ENCODE assay signal across 8 cellular contexts in the genomic region with DNA sequence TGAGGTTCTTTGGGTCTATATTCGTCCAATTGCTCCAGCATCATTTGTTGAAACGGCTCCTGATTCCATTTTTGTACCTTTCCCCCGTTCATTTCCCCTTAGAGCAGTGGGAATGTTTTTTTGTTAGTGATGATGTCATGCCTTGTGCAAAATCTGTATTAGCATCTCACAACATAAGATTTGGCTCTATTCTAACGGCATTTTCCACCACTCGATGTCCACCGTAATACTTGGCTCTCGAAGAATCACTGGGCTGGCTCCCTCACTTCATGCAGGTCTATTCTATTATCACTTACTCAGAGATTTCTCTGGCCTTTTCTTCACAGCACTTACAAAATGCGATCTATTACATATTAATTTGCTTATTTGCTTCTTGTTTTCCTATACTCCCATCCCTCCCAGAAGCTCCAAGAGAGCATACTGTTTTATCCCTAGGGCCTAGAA. TPM values are rescaled to one million over a fixed set of nuclear protein-coding genes. Genes with fewer than 3 reads are reported as not detected.
DNase-seq lines count a peak whose midpoint lies in the region; ATAC-seq and TF ChIP-seq lines count a peak whose summit lies in the region.

No MANE protein-coding gene starts in this region.

- H3K27ac Mint-ChIP-seq in T-helper 17 cell: no peak overlapping the region

- no peak for TF ChIP-seq RAD21 in Ishikawa (IDR thresholded peaks at IDR 0.05; ENCODE audit: low read depth)

- H3K9me3 ChIP-seq in muscle layer of colon (ENCODE audit: low read length) (no peaks in the 10 kb centered on the region), T-helper 17 cell (ENCODE audit: control insufficient read depth, low read length, poor library complexity, severe bottlenecking) (no peaks in the 10 kb centered on the region)

- no peaks in the 10 kb centered on the region for H3K27me3 ChIP-seq in muscle layer of colon (ENCODE audit: control insufficient read depth in 1 of 2, insufficient read depth in 2 of 2, low read length in 2 of 2)

- H3K27ac ChIP-seq in caudate nucleus (ENCODE audit: low read depth, low read length) (peak overlapping the region; percentile 97), muscle layer of colon (ENCODE audit: low read depth, low read length) (peak overlapping the region; percentile 59)

- peaks cover 5% of the 10 kb centered on the region for H3K4me1 Mint-ChIP-seq in T-helper 17 cell

- no peak for ATAC-seq in T-helper 17 cell

- peaks cover 16% of the 10 kb centered on the region for H3K4me1 ChIP-seq in muscle layer of colon (ENCODE audit: insufficient read depth, low read length)

- peak overlapping the region; percentile 87 for H3K9ac ChIP-seq in muscle layer of colon (ENCODE audit: low read length)

- H3K36me3 Mint-ChIP-seq in T-helper 17 cell (ENCODE audit: low read depth): no peaks in the 10 kb centered on the region

- H3K4me3 Mint-ChIP-seq in T-helper 17 cell: no peak overlapping the region

- no peaks in the 10 kb centered on the region for H3K27me3 Mint-ChIP-seq in T-helper 17 cell

- DNase-seq in caudate nucleus (lab: John Stamatoyannopoulos, UW) (no peak), T-helper 17 cell (no peak), NCI-H1436 treated with DMSO at 0.1 percent for 48 hours (lab: John Stamatoyannopoulos, UW) (no peak), NCI-H187 treated with DMSO at 0.1 percent for 48 hours (lab: John Stamatoyannopoulos, UW) (no peak)
- DNase-seq in stimulated activated CD4-positive, alpha-beta T cell treated with anti-CD3 and anti-CD28 coated beads, Interleukin-12 subunit alpha, Interleukin-12 subunit beta, amount 100 ng/mL, for 4 hours: no peak

- H3K4me3 ChIP-seq in GM08714 (ENCODE audit: low read length): peak overlapping the region; percentile 66
- H3K4me3 ChIP-seq in muscle layer of colon (ENCODE audit: low read depth in 1 of 2, low read length in 2 of 2): peak overlapping the region in 1 of 2 donors; percentile 79

- peaks cover 6% of the 10 kb centered on the region for H3K36me3 ChIP-seq in muscle layer of colon (ENCODE audit: insufficient read depth, low read length)

- TF ChIP-seq EP300 in Ishikawa (IDR thresholded peaks at IDR 0.05; ENCODE audit: borderline replicate concordance): no peak

TF ChIP-seq in Ishikawa, 13 proteins besides CTCF, POLR2A, EP300 and RAD21:
- TF ChIP-seq YY1 (IDR thresholded peaks at IDR 0.05; ENCODE audit: low read depth) (no peak), CREB1 (IDR thresholded peaks at IDR 0.05; ENCODE audit: low read depth) (peak; percentile 45; the same call in 1 of the 2 replicates)

RNA-seq across cellular contexts. Expression of a gene that starts 0.6 kb away (rescaled TPM):
- 10 to 100 TPM; 17.2 to 19.9 TPM for total RNA-seq in T-helper 17 cell

RNA-seq across cellular contexts. Expression of a gene that starts 13.4 kb away (rescaled TPM):
- total RNA-seq in T-helper 17 cell: 100 to 1,000 TPM; 219 to 256 TPM

RNA-seq across cellular contexts. Expression of a gene that starts 32.1 kb away (rescaled TPM):
- 10 to 100 TPM; 77.0 to 85.8 TPM for total RNA-seq in T-helper 17 cell
